ENCODE assay signal across 4 cellular contexts in genomic region chr3:195601753-195602152, GRCh38. TPM values are rescaled to one million over a fixed set of nuclear protein-coding genes. Genes with fewer than 3 reads are reported as not detected.
"Had no signal": no experiment of that assay in that cellular context is flagged by ENCODE, and none has a peak within 500 bp of the region (broad histone marks: within the 10 kb centered on the region; RNA-seq: fewer than 3 reads in every experiment).

No MANE protein-coding gene starts in this region.

RNA-seq across cellular contexts. Expression of gene APOD, which starts 18.0 kb away (rescaled TPM):
- total RNA-seq: HepG2, HT1080, IMR-90 had no signal
- polyA plus RNA-seq: HepG2, IgD-negative memory B cell had no signal
